Comparison of ENCODE assay signal across 8 cellular contexts in the genomic region with DNA sequence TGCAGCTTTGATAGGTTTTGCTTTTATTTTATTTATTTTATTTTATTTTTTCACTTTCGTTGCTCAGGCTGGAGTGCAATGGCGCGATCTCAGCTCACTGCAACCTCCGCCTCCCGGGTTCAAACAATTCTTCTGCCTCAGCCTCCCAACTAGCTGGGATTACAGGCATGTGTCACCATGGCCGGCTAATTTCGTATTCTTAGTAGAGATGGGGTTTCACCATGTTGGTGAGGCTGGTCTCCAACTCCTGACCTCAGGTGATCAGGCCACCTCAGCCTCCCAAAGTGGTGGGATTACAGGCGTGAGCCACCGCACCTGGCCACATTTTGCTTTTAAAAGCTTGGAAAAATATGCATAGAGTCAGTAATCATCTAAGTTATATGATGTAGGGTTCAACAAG. TPM values are rescaled to one million over a fixed set of nuclear protein-coding genes. Genes with fewer than 3 reads are reported as not detected.
DNase-seq lines count a peak whose midpoint lies in the region; ATAC-seq, FAIRE-seq and TF ChIP-seq lines count a peak whose summit lies in the region.
"Not testable (repeated sequence)": the region's sequence is repeated elsewhere in the genome, so short reads cannot be mapped to it uniquely, and the experiment has no call there.

No MANE protein-coding gene starts in this region.

- H3K27me3 Mint-ChIP-seq in CD4-positive, CD25-positive, alpha-beta regulatory T cell; activated CD4-positive, alpha-beta T cell treated with anti-CD3 and anti-CD28 coated beads for 36 hours; osteocyte (ENCODE audit: unreplicated experiment): not testable (repeated sequence)

- not testable (repeated sequence) for FAIRE-seq in HepG2 (lab: Jason Lieb, UNC)

- H3K27ac ChIP-seq in CD4-positive, CD25-positive, alpha-beta regulatory T cell (ENCODE audit: insufficient read depth, low read length, poor library complexity, severe bottlenecking): peak overlapping the region; percentile 97
- not testable (repeated sequence) for H3K27ac ChIP-seq in IMR-90 (ENCODE audit: insufficient read depth, low read length); HepG2 (ENCODE audit: extremely low read length, insufficient read depth, low read length)
- H3K27ac ChIP-seq in ascending aorta (peak overlapping the region; percentile 97 to 99), esophagus (ENCODE audit: low read depth in 2 of 2, low read length in 1 of 2) (peak overlapping the region in 1 of 2 donors; percentile 39), suprapubic skin (peak overlapping the region; percentile 28)

- H3K36me3 ChIP-seq in CD4-positive, CD25-positive, alpha-beta regulatory T cell (ENCODE audit: control insufficient read depth, insufficient read depth, low read length); IMR-90 (ENCODE audit: control insufficient read depth, insufficient read depth, low read length); ascending aorta; esophagus (ENCODE audit: control insufficient read depth in 2 of 2, insufficient read depth in 2 of 2, low read length in 1 of 2); HepG2 (replicated peaks in 1 of 2; ENCODE audit: control insufficient read depth in 1 of 2, insufficient read depth in 2 of 2, low read length in 2 of 2); suprapubic skin: not testable (repeated sequence)

- not testable (repeated sequence) for H3K36me3 Mint-ChIP-seq in CD4-positive, CD25-positive, alpha-beta regulatory T cell; activated CD4-positive, alpha-beta T cell treated with anti-CD3 and anti-CD28 coated beads for 36 hours (ENCODE audit: low read depth); osteocyte (ENCODE audit: unreplicated experiment)

- H2BK15ac ChIP-seq in IMR-90 (ENCODE audit: low read depth, low read length): not testable (repeated sequence)

- not testable (repeated sequence) for H2BK5ac ChIP-seq in IMR-90 (ENCODE audit: low read depth, low read length, poor library complexity, severe bottlenecking)

- H3K4me3 Mint-ChIP-seq in CD4-positive, CD25-positive, alpha-beta regulatory T cell: peak overlapping the region; percentile 86 to 98 (median 90)
- peak overlapping the region; percentile 92 for H3K4me3 Mint-ChIP-seq in activated CD4-positive, alpha-beta T cell treated with anti-CD3 and anti-CD28 coated beads for 36 hours
- peak overlapping the region; percentile 55 for H3K4me3 Mint-ChIP-seq in osteocyte (ENCODE audit: unreplicated experiment)

- peak overlapping the region in 1 of 3 donors; percentile 25 for H3K27ac Mint-ChIP-seq in CD4-positive, CD25-positive, alpha-beta regulatory T cell
- H3K27ac Mint-ChIP-seq in activated CD4-positive, alpha-beta T cell treated with anti-CD3 and anti-CD28 coated beads for 36 hours: peak overlapping the region; percentile 67
- H3K27ac Mint-ChIP-seq in osteocyte (ENCODE audit: unreplicated experiment): not testable (repeated sequence)

- not testable (repeated sequence) for H3K9me3 Mint-ChIP-seq in CD4-positive, CD25-positive, alpha-beta regulatory T cell; activated CD4-positive, alpha-beta T cell treated with anti-CD3 and anti-CD28 coated beads for 36 hours (ENCODE audit: low read depth); osteocyte (ENCODE audit: unreplicated experiment)

- not testable (repeated sequence) for DNase-seq in CD4-positive, CD25-positive, alpha-beta regulatory T cell; IMR-90; activated CD4-positive, alpha-beta T cell treated with anti-CD3 and anti-CD28 coated beads for 36 hours; ascending aorta (ENCODE audit: low spot score in 2 of 2); HepG2 (ENCODE audit: low spot score); osteocyte (ENCODE audit: extremely low spot score, unreplicated experiment); suprapubic skin (ENCODE audit: low spot score in 2 of 2)

- TF ChIP-seq EP300 in HepG2 (IDR thresholded peaks at IDR 0.05; ENCODE audit: low read depth in 2 of 2, low read length in 2 of 2); HepG2 (CRISPR knock-in tag; IDR thresholded peaks at IDR 0.05; ENCODE audit: borderline replicate concordance); suprapubic skin (IDR thresholded peaks at IDR 0.05): not testable (repeated sequence)

- H3K18ac ChIP-seq in IMR-90 (ENCODE audit: low read depth, low read length): not testable (repeated sequence)

- H2BK120ac ChIP-seq in IMR-90 (ENCODE audit: low read depth, low read length): not testable (repeated sequence)

- not testable (repeated sequence) for H3K27me3 ChIP-seq in CD4-positive, CD25-positive, alpha-beta regulatory T cell (ENCODE audit: control insufficient read depth, insufficient read depth, low read length); IMR-90 (ENCODE audit: control insufficient read depth, insufficient read depth, low read length); ascending aorta; esophagus (ENCODE audit: control insufficient read depth in 1 of 2, insufficient read depth in 2 of 2, low read length in 2 of 2); HepG2 (ENCODE audit: control insufficient read depth in 1 of 2, insufficient read depth in 2 of 2, low read length in 2 of 2); suprapubic skin

- CTCF ChIA-PET in IMR-90 (lab: Yijun Ruan, JAX); HepG2 (lab: Yijun Ruan, JAX; ENCODE audit: low intra/inter-chr PET ratio, low total read pairs): not testable (repeated sequence)
- CTCF ChIA-PET in activated CD4-positive, alpha-beta T cell treated with anti-CD3 and anti-CD28 coated beads for 36 hours (lab: Charles Lee): interaction anchor here (1.3 kb wide), 1 partner anchor 168 kb away, joined by 4 read pairs; no protein-coding TSS in a partner anchor

- H4K5ac ChIP-seq in IMR-90 (ENCODE audit: low read depth, low read length): not testable (repeated sequence)

- H2AK5ac ChIP-seq in IMR-90 (ENCODE audit: low read depth, low read length): not testable (repeated sequence)

- ATAC-seq in CD4-positive, CD25-positive, alpha-beta regulatory T cell (ENCODE audit: low read depth in 2 of 2); IMR-90 (ENCODE audit: low read depth); activated CD4-positive, alpha-beta T cell treated with anti-CD3 and anti-CD28 coated beads for 36 hours; HepG2: not testable (repeated sequence)

- not testable (repeated sequence) for H3K14ac ChIP-seq in IMR-90 (replicated peaks; ENCODE audit: low read depth, low read length)

- H2BK20ac ChIP-seq in IMR-90 (ENCODE audit: low read depth, low read length): not testable (repeated sequence)

- peak overlapping the region; percentile 60; the same call in 1 of the 2 replicates for H3K4me2 ChIP-seq in IMR-90 (ENCODE audit: low read depth, low read length)
- peak overlapping the region; percentile 82 for H3K4me2 ChIP-seq in HepG2 (ENCODE audit: low read depth, low read length)

- H3K79me1 ChIP-seq in IMR-90 (ENCODE audit: low read depth in 1 of 2, low read length in 2 of 2): peaks cover 14 to 60% of the 10 kb centered on the region in 2 experiments; a peak in 3 of 4 replicates

- in situ Hi-C loops in IMR-90 (cut with MboI; ENCODE audit: low sequenced_read_pairs); HepG2 (cut with HindIII; ENCODE audit: extremely low pct_ligation_motif_present, low pct_unique_long_range_greater_than_20kb): not testable (repeated sequence)

- not testable (repeated sequence) for H4K8ac ChIP-seq in IMR-90 (ENCODE audit: low read depth in 2 of 2, low read length in 2 of 2)

- dilution Hi-C loops in IMR-90 (cut with HindIII; ENCODE audit: low sequenced_read_pairs, unreplicated experiment): not testable (repeated sequence)

- not testable (repeated sequence) for TF ChIP-seq CTCF in IMR-90 (conservative IDR thresholded peaks at IDR 0.05; ENCODE audit: low read depth, low read length); ascending aorta (IDR thresholded peaks at IDR 0.05); HepG2 (CRISPR knock-in tag; IDR thresholded peaks at IDR 0.05); osteocyte (IDR thresholded peaks at IDR 0.05); suprapubic skin (IDR thresholded peaks at IDR 0.05)

- not testable (repeated sequence) for H3K23ac ChIP-seq in IMR-90 (ENCODE audit: low read depth, low read length)

- H3K9me3 ChIP-seq in CD4-positive, CD25-positive, alpha-beta regulatory T cell (ENCODE audit: control insufficient read depth in 2 of 2, low read length in 2 of 2); IMR-90 (ENCODE audit: control insufficient read depth, insufficient read depth, low read length); ascending aorta; esophagus (ENCODE audit: control insufficient read depth in 2 of 2, insufficient read depth in 1 of 2, low read depth in 1 of 2, low read length in 1 of 2); HepG2 (ENCODE audit: low read length); suprapubic skin: not testable (repeated sequence)

- H3K56ac ChIP-seq in IMR-90 (ENCODE audit: extremely low read depth, insufficient read depth, low read length): not testable (repeated sequence)

- H4K20me1 ChIP-seq in IMR-90 (ENCODE audit: insufficient read depth, low read length): peaks cover 42% of the 10 kb centered on the region
- peaks cover 62% of the 10 kb centered on the region for H4K20me1 ChIP-seq in HepG2 (ENCODE audit: insufficient read depth, low read length)

- peak overlapping the region; percentile 98 for H3K4me3 ChIP-seq in CD4-positive, CD25-positive, alpha-beta regulatory T cell (ENCODE audit: low read depth, low read length)
- H3K4me3 ChIP-seq in IMR-90 (ENCODE audit: insufficient read depth, low read depth, low read length): not testable (repeated sequence)
- peak overlapping the region; percentile 74 to 88 for H3K4me3 ChIP-seq in ascending aorta
- H3K4me3 ChIP-seq in esophagus (ENCODE audit: low read depth in 1 of 2, low read length in 2 of 2): peak overlapping the region; percentile 25 to 41
- H3K4me3 ChIP-seq in HepG2 (replicated peaks in 1 of 3; ENCODE audit: insufficient read depth in 1 of 3, low read depth in 2 of 3, low read length in 3 of 3): peak overlapping the region; percentile 43 to 85 (median 50)
- H3K4me3 ChIP-seq in suprapubic skin: peak overlapping the region; percentile 89

- not testable (repeated sequence) for BruUV-seq in IMR-90 (replicated peaks; lab: Mats Ljungman, UMichigan); HepG2 (replicated peaks; lab: Mats Ljungman, UMichigan)

- POLR2A ChIA-PET in IMR-90 (lab: Charles Lee; ENCODE audit: unreplicated experiment): not testable (repeated sequence)
- POLR2A ChIA-PET in activated CD4-positive, alpha-beta T cell treated with anti-CD3 and anti-CD28 coated beads for 36 hours (lab: Charles Lee): interaction anchor here (1.1 kb wide), 2 partner anchors 9 to 28 kb away, joined by 3 to 7 read pairs; no protein-coding TSS in a partner anchor
- POLR2A ChIA-PET in HepG2 (lab: Yijun Ruan, JAX): interaction anchor here (1.8 kb wide), 1 partner anchor 27 kb away, joined by 4 read pairs; no protein-coding TSS in a partner anchor

- H2AK9ac ChIP-seq in IMR-90 (replicated peaks; ENCODE audit: low read depth, low read length, poor library complexity): not testable (repeated sequence)

- not testable (repeated sequence) for H3K9ac ChIP-seq in IMR-90 (ENCODE audit: low read depth, low read length)
- H3K9ac ChIP-seq in HepG2 (ENCODE audit: insufficient read depth, low read depth, low read length): 0 out of 2 replicates have a peak overlapping the region, but pooled peaks have one; percentile 11

- peaks cover 73% of the 10 kb centered on the region for H3K4me1 ChIP-seq in CD4-positive, CD25-positive, alpha-beta regulatory T cell (ENCODE audit: control insufficient read depth, insufficient read depth, low read length, poor library complexity, severe bottlenecking)
- not testable (repeated sequence) for H3K4me1 ChIP-seq in IMR-90 (ENCODE audit: control insufficient read depth, insufficient read depth, low read length); esophagus (ENCODE audit: control insufficient read depth in 2 of 2, insufficient read depth in 2 of 2, low read length in 1 of 2)
- peaks cover 3 to 42% of the 10 kb centered on the region in 2 donors for H3K4me1 ChIP-seq in ascending aorta
- peaks cover 61% of the 10 kb centered on the region for H3K4me1 ChIP-seq in HepG2 (ENCODE audit: insufficient read depth, low read length)
- H3K4me1 ChIP-seq in suprapubic skin: peaks cover 65% of the 10 kb centered on the region

- intact Hi-C loops in IMR-90 (cut with micrococcal nuclease) (loop anchor here (1.0 to 5.0 kb wide), 4 partner anchors 69 to 201 kb away; no protein-coding TSS in a partner anchor), ascending aorta (cut with DNase I) (loop anchor here (5.0 to 10.0 kb wide), 4 partner anchors 144 to 773 kb away; a partner anchor contains a TSS), HepG2 (cut with micrococcal nuclease; ENCODE audit: unreplicated experiment) (loop anchor here (2.0 to 5.0 kb wide), 3 partner anchors 46 to 169 kb away; no protein-coding TSS in a partner anchor)
- intact Hi-C loops in activated CD4-positive, alpha-beta T cell treated with anti-CD3 and anti-CD28 coated beads for 36 hours (cut with DNase I, micrococcal nuclease): loop anchor here (2.0 to 5.0 kb wide), 2 partner anchors 81 to 216 kb away; no protein-coding TSS in a partner anchor

- peaks cover 74% of the 10 kb centered on the region for H3K79me2 ChIP-seq in HepG2 (ENCODE audit: insufficient read depth, low read length)

- TF ChIP-seq POLR2A in IMR-90 (IDR thresholded peaks at IDR 0.05; ENCODE audit: low read depth, low read length); HepG2 (IDR thresholded peaks at IDR 0.05; ENCODE audit: insufficient read depth in 1 of 2, low read depth in 2 of 2, low read length in 2 of 2); suprapubic skin (IDR thresholded peaks at IDR 0.05): not testable (repeated sequence)

- not testable (repeated sequence) for H4K91ac ChIP-seq in IMR-90 (ENCODE audit: insufficient read depth, low read depth, low read length)

- H3K4me1 Mint-ChIP-seq in CD4-positive, CD25-positive, alpha-beta regulatory T cell: peaks cover 21 to 67% (median 56%) of the 10 kb centered on the region in 4 donors
- peaks cover 61% of the 10 kb centered on the region for H3K4me1 Mint-ChIP-seq in activated CD4-positive, alpha-beta T cell treated with anti-CD3 and anti-CD28 coated beads for 36 hours
- peaks cover 43% of the 10 kb centered on the region for H3K4me1 Mint-ChIP-seq in osteocyte (ENCODE audit: unreplicated experiment)

- not testable (repeated sequence) for TF ChIP-seq RAD21 in IMR-90 (IDR thresholded peaks at IDR 0.05; ENCODE audit: low read length); HepG2 (CRISPR knock-in tag; IDR thresholded peaks at IDR 0.05)

- not testable (repeated sequence) for H3K4ac ChIP-seq in IMR-90 (ENCODE audit: low read depth, low read length)

- H3K9me1 ChIP-seq in IMR-90 (ENCODE audit: insufficient read depth, low read length): not testable (repeated sequence)

- no CpG with 5 or more reads among the region's 9 CpGs for WGBS in IMR-90 (ENCODE audit: extremely low coverage in 2 of 2, insufficient read length in 1 of 2), 2 experiments
- 73 to 75% methylated on average over 9 of the region's 9 CpGs for WGBS in esophagus, 2 donors
- 81% methylated on average over 9 of the region's 9 CpGs for WGBS in HepG2 (ENCODE audit: low lambda C conversion rate)
- 77% methylated on average over 9 of the region's 9 CpGs for WGBS in suprapubic skin

- H2AFZ ChIP-seq in IMR-90 (replicated peaks; ENCODE audit: low read length, poor library complexity); HepG2 (ENCODE audit: low read length): not testable (repeated sequence)

RNA-seq across cellular contexts. Expression of a gene that starts 2.8 kb away (rescaled TPM):
- 64.6 TPM for total RNA-seq in CD4-positive, CD25-positive, alpha-beta regulatory T cell
- 10 to 100 TPM; 41.6 to 52.8 (median 46.2) TPM for polyA plus RNA-seq in CD4-positive, CD25-positive, alpha-beta regulatory T cell
- total RNA-seq in IMR-90 (2012; rRNA removed) (8.4 and 15.3 TPM in 2 replicates), ascending aorta (64.7 TPM), HepG2 (2016; rRNA removed; fragmentation: Illumina TruSeq; extraction: Trizol) (22.0 and 26.5 TPM in 2 replicates), osteocyte (17.5 and 17.9 TPM in 2 replicates), suprapubic skin (10 to 100 TPM; 44.6 to 58.2 (median 50.5) TPM)
- polyA plus RNA-seq in IMR-90 (2012; rRNA removed) (10.3 and 12.6 TPM in 2 replicates), esophagus (10 to 100 TPM; 29.0 to 37.3 TPM), HepG2 (2011; rRNA removed) (27.5 and 31.4 TPM in 2 replicates)
- 4.8 and 4.9 TPM in 2 replicates for polyA plus RNA-seq in IMR-90 (2012; cell fraction: cytosol; rRNA removed)
- 3.6 and 11.5 TPM in 2 replicates for polyA plus RNA-seq in IMR-90 (2012; cell fraction: nucleus; rRNA removed; ENCODE audit: low replicate concordance)
- total RNA-seq in activated CD4-positive, alpha-beta T cell treated with anti-CD3 and anti-CD28 coated beads for 36 hours: 10 to 100 TPM; 32.3 to 36.1 TPM
- total RNA-seq in HepG2 (2016; cell fraction: cytosol; rRNA removed; fragmentation: Illumina TruSeq; extraction: Trizol; ENCODE audit: low read depth): 6.9 and 7.3 TPM in 2 replicates
- 21.8 and 25.0 TPM in 2 replicates for total RNA-seq in HepG2 (2016; cell fraction: insoluble cytoplasmic fraction; rRNA removed; fragmentation: Illumina TruSeq; extraction: Trizol)
- total RNA-seq in HepG2 (2016; cell fraction: membrane; rRNA removed; fragmentation: Illumina TruSeq; extraction: Trizol): 22.7 and 24.3 TPM in 2 replicates
- total RNA-seq in HepG2 (2016; cell fraction: nucleus; rRNA removed; fragmentation: Illumina TruSeq; extraction: Trizol): 15.8 and 16.6 TPM in 2 replicates
- 14.2 and 20.6 TPM in 2 replicates for polyA plus RNA-seq in HepG2 (2011; cell fraction: cytosol; rRNA removed)
- polyA plus RNA-seq in HepG2 (2011; cell fraction: nucleus; rRNA removed): 13.4 and 15.4 TPM in 2 replicates
- 20.6 and 22.6 TPM in 2 replicates for polyA plus RNA-seq in HepG2 (2012)
- 5.8 and 6.4 TPM in 2 replicates for polyA plus RNA-seq in HepG2 (2016; cell fraction: cytosol; fragmentation: Illumina TruSeq; extraction: Trizol; ENCODE audit: low read depth)
- 27.2 and 28.9 TPM in 2 replicates for polyA plus RNA-seq in HepG2 (2016; cell fraction: insoluble cytoplasmic fraction; fragmentation: Illumina TruSeq; extraction: Trizol; ENCODE audit: low read depth)
- polyA plus RNA-seq in HepG2 (2016; cell fraction: membrane; fragmentation: Illumina TruSeq; extraction: Trizol; ENCODE audit: low read depth): 18.6 and 19.6 TPM in 2 replicates
- 19.9 and 22.9 TPM in 2 replicates for polyA plus RNA-seq in HepG2 (2016; cell fraction: nucleus; fragmentation: Illumina TruSeq; extraction: Trizol; ENCODE audit: insufficient read depth, low read depth)
- polyA minus RNA-seq in HepG2 (2011; rRNA and poly(A)+ RNA removed; ENCODE audit: low replicate concordance): 10.8 and 12.7 TPM in 2 replicates
- polyA minus RNA-seq in HepG2 (2011; cell fraction: cytosol; rRNA and poly(A)+ RNA removed): 16.4 and 21.3 TPM in 2 replicates
- 21.4 and 23.7 TPM in 2 replicates for polyA minus RNA-seq in HepG2 (2011; cell fraction: nucleus; rRNA and poly(A)+ RNA removed)
